Comparison of ENCODE assay signal across 8 cellular contexts in genomic region chrX:44542567-44543325, GRCh38. TPM values are rescaled to one million over a fixed set of nuclear protein-coding genes. Genes with fewer than 3 reads are reported as not detected.
A peak's percentile ranks its signal among the peaks of the same experiment; 100 is the strongest.
DNase-seq lines count a peak whose midpoint lies in the region; ATAC-seq, FAIRE-seq and TF ChIP-seq lines count a peak whose summit lies in the region.

Gene FUNDC1, minus strand, starts transcription at chrX:44542859. Its CDS starts 27 bp downstream, at chrX:44542832.

- CTCF ChIA-PET in Caco-2 (lab: Charles Lee): interaction anchor here (0.6 kb wide), 1 partner anchor 142 kb away, joined by 7 read pairs; no protein-coding TSS in a partner anchor

- FAIRE-seq in HTR-8/SVneo (lab: Jason Lieb, UNC): no peak

- H3K27ac Mint-ChIP-seq in Caco-2 (ENCODE audit: unreplicated experiment) (peak within 1 kb of the TSS; percentile 99), endodermal cell (peak within 1 kb of the TSS; percentile 96)

- peak within 1 kb of the TSS; percentile 93 for H3K4me3 Mint-ChIP-seq in Caco-2 (ENCODE audit: unreplicated experiment)
- H3K4me3 Mint-ChIP-seq in endodermal cell: peak within 1 kb of the TSS; percentile 89

- no TSS peak for BruUV-seq in Caco-2 (replicated peaks; lab: Mats Ljungman, UMichigan)

- H3K36me3 ChIP-seq in Caco-2 (ENCODE audit: control insufficient read depth, insufficient read depth, low read length): no peaks in the 10 kb centered on the region; the same call in 1 of the 2 replicates
- peaks cover 33% of the 10 kb centered on the region for H3K36me3 ChIP-seq in NT2/D1 (ENCODE audit: insufficient read depth, insufficient read length, low read length)
- H3K36me3 ChIP-seq in endodermal cell (ENCODE audit: control insufficient read depth, insufficient read depth, low read length): peaks cover 7% of the 10 kb centered on the region
- peaks cover 11% of the 10 kb centered on the region for H3K36me3 ChIP-seq in mesodermal cell (ENCODE audit: control insufficient read depth, insufficient read depth, low read length)

- WGBS in endodermal cell (ENCODE audit: insufficient coverage in 1 of 2, insufficient read length in 1 of 2), 2 experiments: 0% methylated on average over 34 of the region's 35 CpGs; no CpG with 5 or more reads in 1 of the 2 experiments
- WGBS in mesodermal cell (ENCODE audit: insufficient coverage in 2 of 2), 2 experiments: 0 to 2% methylated on average over 10 to 13 of the region's 35 CpGs

- TF ChIP-seq CTCF in Caco-2 (IDR thresholded peaks at IDR 0.05; ENCODE audit: insufficient read depth in 1 of 2, low read depth in 1 of 2, low read length in 1 of 2, severe bottlenecking in 1 of 2, unreplicated experiment in 1 of 2): peak in 1 of 2 experiments; percentile 34
- TF ChIP-seq CTCF in endodermal cell (conservative IDR thresholded peaks at IDR 0.05): peak; percentile 68

- H3K4me3 ChIP-seq in Caco-2 (ENCODE audit: low read depth, low read length) (peak within 1 kb of the TSS; percentile 73), NT2/D1 (ENCODE audit: insufficient read length, low read depth) (peak within 1 kb of the TSS; percentile 71), endodermal cell (ENCODE audit: low read length) (peak within 1 kb of the TSS; percentile 88), mesodermal cell (ENCODE audit: extremely low read depth, insufficient read depth, low read length, poor library complexity, severe bottlenecking) (peak within 1 kb of the TSS; percentile 61)

- H3K27me3 Mint-ChIP-seq in Caco-2 (ENCODE audit: insufficient read depth, unreplicated experiment) (no peaks in the 10 kb centered on the region), endodermal cell (ENCODE audit: insufficient read depth) (no peaks in the 10 kb centered on the region)

- H3K4me1 ChIP-seq in Caco-2 (peaks cover 14% of the 10 kb centered on the region), NT2/D1 (ENCODE audit: insufficient read depth, insufficient read length) (no peaks in the 10 kb centered on the region), endodermal cell (ENCODE audit: control insufficient read depth, insufficient read depth, low read length) (no peaks in the 10 kb centered on the region), mesodermal cell (ENCODE audit: control insufficient read depth, insufficient read depth, low read length, poor library complexity, severe bottlenecking) (no peaks in the 10 kb centered on the region)

- H3K4me1 Mint-ChIP-seq in Caco-2 (ENCODE audit: low read depth, unreplicated experiment): peaks cover 7% of the 10 kb centered on the region
- H3K4me1 Mint-ChIP-seq in endodermal cell: peaks cover 12% of the 10 kb centered on the region

- no peaks in the 10 kb centered on the region for H3K9me3 Mint-ChIP-seq in Caco-2 (ENCODE audit: unreplicated experiment)
- peaks cover 53% of the 10 kb centered on the region for H3K9me3 Mint-ChIP-seq in endodermal cell

- H3K27me3 ChIP-seq in Caco-2 (replicated peaks; ENCODE audit: control insufficient read depth, insufficient read depth, low read length): no peaks in the 10 kb centered on the region
- no peaks in the 10 kb centered on the region for H3K27me3 ChIP-seq in NT2/D1 (ENCODE audit: insufficient read depth, insufficient read length)
- H3K27me3 ChIP-seq in endodermal cell (ENCODE audit: control insufficient read depth, insufficient read depth, low read length, poor library complexity, severe bottlenecking): no peaks in the 10 kb centered on the region

- H3K36me3 Mint-ChIP-seq in Caco-2 (ENCODE audit: insufficient read depth, unreplicated experiment) (peaks cover 19% of the 10 kb centered on the region), endodermal cell (ENCODE audit: low read depth) (peaks cover 15% of the 10 kb centered on the region)

- H3K9ac ChIP-seq in NT2/D1 (ENCODE audit: insufficient read length, low read depth) (peak within 1 kb of the TSS; percentile 88), endodermal cell (ENCODE audit: extremely low read depth, low read length, poor library complexity, severe bottlenecking) (peak within 1 kb of the TSS; percentile 74)

- POLR2A ChIA-PET in Caco-2 (lab: Charles Lee): interaction anchor here (1.1 kb wide), 1 partner anchor 330 kb away, joined by 14 read pairs; the partner anchor contains the start of gene KDM6A

- H3K9me3 ChIP-seq in Caco-2 (no peaks in the 10 kb centered on the region), NT2/D1 (ENCODE audit: insufficient read depth, low read length) (no peaks in the 10 kb centered on the region), endodermal cell (ENCODE audit: control insufficient read depth, low read length) (no peaks in the 10 kb centered on the region), mesodermal cell (ENCODE audit: control insufficient read depth, low read length) (no peaks in the 10 kb centered on the region)

- H3K27ac ChIP-seq in endodermal cell (ENCODE audit: low read depth, low read length): no peak within 1 kb of the TSS
- H3K27ac ChIP-seq in mesodermal cell (ENCODE audit: low read depth, low read length, severe bottlenecking): peak within 1 kb of the TSS; percentile 36

- intact Hi-C loops in Caco-2 (cut with micrococcal nuclease; ENCODE audit: unreplicated experiment): no loop called here

- ATAC-seq in GM21367 (IDR thresholded peaks at IDR 0.05; ENCODE audit: unreplicated experiment): peak; percentile 99

- DNase-seq in Caco-2 (peak; percentile 94 to 95), HTR-8/SVneo (ENCODE audit: insufficient read length, low spot score) (peak; percentile 77), NT2/D1 (ENCODE audit: low read depth, low spot score) (peak; percentile 94), endodermal cell (peak; percentile 98)
- peak; percentile 71 for DNase-seq in activated CD8-positive, alpha-beta memory T cell treated with anti-CD3 and anti-CD28 coated beads, Interleukin-2, amount 50 U/mL, for 24 hours (ENCODE audit: extremely low read depth)
- peak; percentile 82 to 83 for DNase-seq in stimulated activated CD8-positive, alpha-beta memory T cell treated with anti-CD3 and anti-CD28 coated beads, Interleukin-15, amount 100 ng/mL, for 4 hours (ENCODE audit: low read depth in 2 of 2)

RNA-seq across cellular contexts. Expression of gene FUNDC1, which starts in this region (rescaled TPM):
- total RNA-seq in Caco-2 (2022): 18.6 and 21.5 TPM in 2 replicates
- 10 to 100 TPM; 19.3 to 21.6 TPM for total RNA-seq in endodermal cell
- polyA plus RNA-seq in endodermal cell (2013, experiment 1 of 2): 24.3 TPM
- polyA plus RNA-seq in endodermal cell (2013, experiment 2 of 2): 24.3 TPM
- polyA plus RNA-seq in mesodermal cell (2013, experiment 1 of 2): 24.6 TPM
- polyA plus RNA-seq in mesodermal cell (2013, experiment 2 of 2): 26.9 TPM
